14 cellular contexts compared by ENCODE assay signal in genomic region chr18:40234217-40234616, GRCh38.
A peak's percentile ranks its signal among the peaks of the same experiment; 100 is the strongest.
DNase-seq lines count a peak whose midpoint lies in the region; ATAC-seq, FAIRE-seq and TF ChIP-seq lines count a peak whose summit lies in the region.
"Had no signal": no experiment of that assay in that cellular context is flagged by ENCODE, and none has a peak within 500 bp of the region (broad histone marks: within the 10 kb centered on the region; RNA-seq: fewer than 3 reads in every experiment).

No MANE protein-coding gene starts in this region.

- ATAC-seq in HG02610 (IDR thresholded peaks at IDR 0.05; ENCODE audit: unreplicated experiment) (no peak), pancreas (no peak)
- no peak for ATAC-seq in naive thymus-derived CD4-positive, alpha-beta T cell
- ATAC-seq: CD8-positive, alpha-beta T cell; GM12878 had no signal

- peaks cover 4% of the 10 kb centered on the region for H3K4me1 Mint-ChIP-seq in nephron
- H3K4me1 Mint-ChIP-seq in naive thymus-derived CD4-positive, alpha-beta T cell = no peaks in the 10 kb centered on the region
- H3K4me1 Mint-ChIP-seq: B cell had no signal

- no peak overlapping the region for H3K27ac ChIP-seq in OCI-LY3 (ENCODE audit: low read length)
- no peak overlapping the region for H3K27ac ChIP-seq in smooth muscle cell (ENCODE audit: low read depth)
- no peak overlapping the region for H3K27ac ChIP-seq in pancreas
- no peak overlapping the region for H3K27ac ChIP-seq in naive thymus-derived CD4-positive, alpha-beta T cell (ENCODE audit: low read depth, low read length)
- H3K27ac ChIP-seq: BLaER1 treated with 17β-estradiol and CSF1 and Interleukin-3, amounts not matched to agents 10 nM and 100 nM had no signal

- H3K27me3 ChIP-seq in OCI-LY3 (ENCODE audit: low read depth, low read length) (no peaks in the 10 kb centered on the region), smooth muscle cell (ENCODE audit: low read depth) (no peaks in the 10 kb centered on the region), pancreas (no peaks in the 10 kb centered on the region)
- H3K27me3 ChIP-seq in naive thymus-derived CD4-positive, alpha-beta T cell (ENCODE audit: control insufficient read depth in 2 of 2, insufficient read depth in 2 of 2, low read length in 2 of 2) = no peaks in the 10 kb centered on the region
- H3K27me3 ChIP-seq: BLaER1 treated with 17β-estradiol and CSF1 and Interleukin-3, amounts not matched to agents 10 nM and 100 nM had no signal

- H3K4me1 ChIP-seq in OCI-LY3 (ENCODE audit: low read length) (no peaks in the 10 kb centered on the region), smooth muscle cell (ENCODE audit: low read depth) (peaks cover 23% of the 10 kb centered on the region), pancreas (no peaks in the 10 kb centered on the region)
- no peaks in the 10 kb centered on the region for H3K4me1 ChIP-seq in naive thymus-derived CD4-positive, alpha-beta T cell (ENCODE audit: control insufficient read depth in 2 of 2, insufficient read depth in 2 of 2, low read length in 2 of 2)
- H3K4me1 ChIP-seq: BLaER1 treated with 17β-estradiol and CSF1 and Interleukin-3, amounts not matched to agents 10 nM and 100 nM had no signal

- H3K9ac ChIP-seq in OCI-LY3 (ENCODE audit: low read length) (no peak overlapping the region), smooth muscle cell (ENCODE audit: low read depth) (no peak overlapping the region)
- H3K9ac ChIP-seq: BLaER1 treated with 17β-estradiol and CSF1 and Interleukin-3, amounts not matched to agents 10 nM and 100 nM had no signal

- peak overlapping the region in 2 of 3 experiments; percentile 26 to 30 for H3K27ac Mint-ChIP-seq in nephron
- no peak overlapping the region for H3K27ac Mint-ChIP-seq in naive thymus-derived CD4-positive, alpha-beta T cell
- H3K27ac Mint-ChIP-seq: B cell; CD8-positive, alpha-beta T cell had no signal

- peaks cover 6% of the 10 kb centered on the region for H3K36me3 Mint-ChIP-seq in nephron (ENCODE audit: low read depth)
- no peaks in the 10 kb centered on the region for H3K36me3 Mint-ChIP-seq in naive thymus-derived CD4-positive, alpha-beta T cell
- H3K36me3 Mint-ChIP-seq: CD8-positive, alpha-beta T cell had no signal

- H3K36me3 ChIP-seq in OCI-LY3 (replicated peaks; ENCODE audit: low read depth, low read length) (no peaks in the 10 kb centered on the region), smooth muscle cell (ENCODE audit: low read depth) (no peaks in the 10 kb centered on the region), pancreas (no peaks in the 10 kb centered on the region)
- H3K36me3 ChIP-seq in naive thymus-derived CD4-positive, alpha-beta T cell (ENCODE audit: control insufficient read depth in 2 of 3, insufficient read depth in 3 of 3, low read length in 3 of 3) = no peaks in the 10 kb centered on the region
- H3K36me3 ChIP-seq: BLaER1 treated with 17β-estradiol and CSF1 and Interleukin-3, amounts not matched to agents 10 nM and 100 nM; HAP-1 had no signal

- intact Hi-C loops in pancreas (cut with DNase I) = no loop called here
- intact Hi-C loops in naive thymus-derived CD4-positive, alpha-beta T cell (cut with micrococcal nuclease) = no loop called here

- H3K4me3 ChIP-seq in OCI-LY3 (ENCODE audit: low read length) = no peak overlapping the region
- H3K4me3 ChIP-seq in smooth muscle cell = no peak overlapping the region
- no peak overlapping the region for H3K4me3 ChIP-seq in pancreas
- H3K4me3 ChIP-seq in naive thymus-derived CD4-positive, alpha-beta T cell (ENCODE audit: low read length) = no peak overlapping the region
- H3K4me3 ChIP-seq: BLaER1 treated with 17β-estradiol and CSF1 and Interleukin-3, amounts not matched to agents 10 nM and 100 nM; GM12878; HAP-1 had no signal

- no peaks in the 10 kb centered on the region for H3K79me2 ChIP-seq in OCI-LY3 (ENCODE audit: low read length)
- no peaks in the 10 kb centered on the region for H3K79me2 ChIP-seq in smooth muscle cell (ENCODE audit: low read depth)

- H3K9me3 ChIP-seq in OCI-LY3 (ENCODE audit: insufficient read depth, low read length) (no peaks in the 10 kb centered on the region), smooth muscle cell (replicated peaks; ENCODE audit: low read depth) (no peaks in the 10 kb centered on the region), pancreas (no peaks in the 10 kb centered on the region)
- H3K9me3 ChIP-seq in naive thymus-derived CD4-positive, alpha-beta T cell (ENCODE audit: control insufficient read depth in 2 of 3, low read length in 3 of 3) = no peaks in the 10 kb centered on the region
- H3K9me3 ChIP-seq: BLaER1 treated with 17β-estradiol and CSF1 and Interleukin-3, amounts not matched to agents 10 nM and 100 nM; HAP-1 had no signal

- no peaks in the 10 kb centered on the region for H4K20me1 ChIP-seq in OCI-LY3 (ENCODE audit: insufficient read depth, low read length)
- no peaks in the 10 kb centered on the region for H4K20me1 ChIP-seq in smooth muscle cell (ENCODE audit: low read depth)
- H4K20me1 ChIP-seq: BLaER1 treated with 17β-estradiol and CSF1 and Interleukin-3, amounts not matched to agents 10 nM and 100 nM had no signal

- no peaks in the 10 kb centered on the region for H3K27me3 Mint-ChIP-seq in nephron (ENCODE audit: low read depth)
- no peaks in the 10 kb centered on the region for H3K27me3 Mint-ChIP-seq in naive thymus-derived CD4-positive, alpha-beta T cell
- H3K27me3 Mint-ChIP-seq: B cell had no signal

- no peaks in the 10 kb centered on the region for H3F3A ChIP-seq in smooth muscle cell (ENCODE audit: low read depth)

- POLR2A ChIA-PET in naive thymus-derived CD4-positive, alpha-beta T cell (lab: Charles Lee) = no interaction called here

- no peak overlapping the region for H3K4me2 ChIP-seq in OCI-LY3 (ENCODE audit: low read length)
- no peak overlapping the region for H3K4me2 ChIP-seq in smooth muscle cell
- H3K4me2 ChIP-seq: BLaER1 treated with 17β-estradiol and CSF1 and Interleukin-3, amounts not matched to agents 10 nM and 100 nM had no signal

- H3K4me3 Mint-ChIP-seq in nephron = no peak overlapping the region
- H3K4me3 Mint-ChIP-seq in naive thymus-derived CD4-positive, alpha-beta T cell = no peak overlapping the region
- H3K4me3 Mint-ChIP-seq: B cell; CD8-positive, alpha-beta T cell had no signal

- 0 out of 2 replicates have a peak overlapping the region, but pooled peaks have one; percentile 18 for H2AFZ ChIP-seq in OCI-LY3 (ENCODE audit: low read depth, low read length)
- peak overlapping the region; percentile 51 for H2AFZ ChIP-seq in smooth muscle cell (ENCODE audit: low read depth)

- CTCF ChIA-PET in naive thymus-derived CD4-positive, alpha-beta T cell (lab: Charles Lee) = no interaction called here

- TF ChIP-seq CTCF in OCI-LY3 (IDR thresholded peaks at IDR 0.05; ENCODE audit: low read depth, low read length) (no peak), nephron (IDR thresholded peaks at IDR 0.05; ENCODE audit: unreplicated experiment in 3 of 3) (no peak), smooth muscle cell (IDR thresholded peaks at IDR 0.05; ENCODE audit: borderline replicate concordance, insufficient read depth, poor library complexity, severe bottlenecking) (no peak), pancreas (IDR thresholded peaks at IDR 0.05) (no peak)

- no peak for FAIRE-seq in pancreas (lab: Jason Lieb, UNC)
- FAIRE-seq: GM12878 had no signal

- peaks cover 9% of the 10 kb centered on the region for H3K9me3 Mint-ChIP-seq in nephron
- peaks cover 0 to 16% (median 4%) of the 10 kb centered on the region in 11 donors for H3K9me3 Mint-ChIP-seq in naive thymus-derived CD4-positive, alpha-beta T cell

- DNase-seq in iPS-NIHi11 (ENCODE audit: low spot score) (peak; percentile 15), smooth muscle cell (lab: John Stamatoyannopoulos, UW; ENCODE audit: unreplicated experiment) (no peak), pancreas (no peak)
- DNase-seq in naive thymus-derived CD4-positive, alpha-beta T cell = no peak
- DNase-seq: Calu3; CD8-positive, alpha-beta T cell; DMS79 treated with DMSO at 0.1 percent for 48 hours had no signal

Comparison
In these comparisons a context has a peak if more than half of its experiments do, and no peak if none do; other contexts are left out.
1. H3K27ac Mint-ChIP-seq: peak in nephron (2 of 3); none in naive thymus-derived CD4-positive, alpha-beta T cell (0 of 9).